In the genomic region with DNA sequence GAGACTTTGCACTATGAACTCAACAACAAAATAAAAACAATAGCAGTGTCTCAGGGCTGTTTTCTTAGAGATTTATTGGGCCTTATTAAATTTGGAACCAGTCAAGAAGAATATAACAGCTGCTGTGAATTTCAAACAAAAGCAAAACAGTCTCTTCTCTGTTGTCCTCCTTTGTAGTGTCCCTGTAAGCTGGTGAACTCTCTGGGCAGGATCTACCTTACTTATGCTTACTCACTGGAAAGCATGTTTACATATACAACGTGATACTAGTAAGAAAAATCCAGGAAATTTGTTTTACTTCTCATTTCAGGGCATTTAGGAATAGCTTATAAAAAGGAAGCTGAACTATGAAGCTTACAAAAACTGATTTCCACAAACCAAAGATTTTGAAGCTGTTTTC, we compare ENCODE assay signal across 23 cellular contexts.
A peak's percentile ranks its signal among the peaks of the same experiment; 100 is the strongest.
DNase-seq lines count a peak whose midpoint lies in the region; ATAC-seq and TF ChIP-seq lines count a peak whose summit lies in the region.
"Had no signal": no experiment of that assay in that cellular context is flagged by ENCODE, and none has a peak within 500 bp of the region (broad histone marks: within the 10 kb centered on the region; RNA-seq: fewer than 3 reads in every experiment).

No MANE protein-coding gene starts in this region.

- BruUV-seq in PC-3 (replicated peaks; lab: Mats Ljungman, UMichigan) (no TSS peak), Calu3 (replicated peaks; lab: Mats Ljungman, UMichigan) (no TSS peak)

- H3K9me3 ChIP-seq in PC-3 (ENCODE audit: low read length), result no peaks in the 10 kb centered on the region
- H3K9me3 ChIP-seq: thoracic aorta had no signal

- no peak overlapping the region; the same call in 1 of the 2 replicates for H3K27ac ChIP-seq in PC-3 (ENCODE audit: low read length)
- H3K27ac ChIP-seq: KMS-11, parathyroid adenoma, spleen, thoracic aorta, WERI-Rb-1 had no signal

- H3K9me2 ChIP-seq in PC-3 (replicated peaks; ENCODE audit: low read length), result no peaks in the 10 kb centered on the region

- H3K4me2 ChIP-seq in PC-3 (ENCODE audit: low read length), result peak overlapping the region; percentile 23; the same call in 1 of the 2 replicates
- H3K4me2 ChIP-seq: KMS-11 had no signal

- H3K79me2 ChIP-seq in PC-3 (ENCODE audit: low read length), result no peaks in the 10 kb centered on the region
- H3K79me2 ChIP-seq: parathyroid adenoma had no signal

- H3K27me3 Mint-ChIP-seq in HFFc6 (ENCODE audit: insufficient read depth) (no peaks in the 10 kb centered on the region), Calu3 (ENCODE audit: unreplicated experiment) (no peaks in the 10 kb centered on the region)
- H3K27me3 Mint-ChIP-seq: activated CD4-positive, alpha-beta memory T cell treated with anti-CD3 and anti-CD28 coated beads, Interleukin-2, amount 10 ng/mL, durations not matched to agents 7 days and 5 days; activated naive CD4-positive, alpha-beta T cell treated with anti-CD3 and anti-CD28 coated beads, Interleukin-2, amount 10 ng/mL, durations not matched to agents 7 days and 5 days; dendritic cell treated with granulocyte-macrophage colony-stimulating factor and Interleukin-4, amounts not matched to agents 40 ng/mL and 50 ng/mL, for 4 days; T-cell had no signal

- CTCF ChIA-PET in PC-3 (lab: Charles Lee) (no interaction called here), Calu3 (lab: Charles Lee) (no interaction called here)

- peaks cover 25% of the 10 kb centered on the region; the same call in 1 of the 2 replicates for H3K9me3 Mint-ChIP-seq in HFFc6
- H3K9me3 Mint-ChIP-seq in Calu3 (ENCODE audit: low read depth, unreplicated experiment), result peaks cover 10% of the 10 kb centered on the region

- no peaks in the 10 kb centered on the region for H4K20me1 ChIP-seq in PC-3 (ENCODE audit: low read length)

- H3K4me1 Mint-ChIP-seq in HFFc6 (ENCODE audit: low read depth) (peaks cover 69% of the 10 kb centered on the region), Calu3 (ENCODE audit: low read depth, unreplicated experiment) (no peaks in the 10 kb centered on the region)
- H3K4me1 Mint-ChIP-seq: activated CD4-positive, alpha-beta memory T cell treated with anti-CD3 and anti-CD28 coated beads, Interleukin-2, amount 10 ng/mL, durations not matched to agents 7 days and 5 days; activated naive CD4-positive, alpha-beta T cell treated with anti-CD3 and anti-CD28 coated beads, Interleukin-2, amount 10 ng/mL, durations not matched to agents 7 days and 5 days; T-cell had no signal

- no peak for DNase-seq in HFFc6
- peak; percentile 51 for DNase-seq in PC-3
- peak; percentile 23 for DNase-seq in fibroblast of pulmonary artery (ENCODE audit: low read depth)
- DNase-seq in retina, result peak; percentile 5
- no peak for DNase-seq in Calu3
- no peak for DNase-seq in NCI-H2171 treated with DMSO at 0.1 percent for 48 hours (lab: John Stamatoyannopoulos, UW)
- no peak for DNase-seq in GF-D8 (lab: John Stamatoyannopoulos, UW)
- DNase-seq: activated CD4-positive, alpha-beta memory T cell treated with anti-CD3 and anti-CD28 coated beads, Interleukin-2, amount 10 ng/mL, durations not matched to agents 7 days and 5 days; activated naive CD4-positive, alpha-beta T cell treated with anti-CD3 and anti-CD28 coated beads, Interleukin-2, amount 10 ng/mL, durations not matched to agents 7 days and 5 days; activated T-cell treated with anti-CD3 and anti-CD28 coated beads, Interleukin-2, amount 50 U/mL, for 1 hour; GDM1; NCI-H1105 treated with DMSO at 0.1 percent for 48 hours; Right ventricle myocardium superior; spleen; T-cell; WERI-Rb-1 had no signal

- H3K36me3 Mint-ChIP-seq in HFFc6 (ENCODE audit: low read depth), result no peaks in the 10 kb centered on the region
- H3K36me3 Mint-ChIP-seq in Calu3 (ENCODE audit: insufficient read depth, unreplicated experiment), result no peaks in the 10 kb centered on the region
- H3K36me3 Mint-ChIP-seq: activated naive CD4-positive, alpha-beta T cell treated with anti-CD3 and anti-CD28 coated beads, Interleukin-2, amount 10 ng/mL, durations not matched to agents 7 days and 5 days; T-cell had no signal

- H3K4me1 ChIP-seq in PC-3 (ENCODE audit: insufficient read depth, low read length), result peaks cover 12% of the 10 kb centered on the region
- H3K4me1 ChIP-seq: parathyroid adenoma had no signal

- no peaks in the 10 kb centered on the region for H3K27me3 ChIP-seq in PC-3 (ENCODE audit: low read length)
- H3K27me3 ChIP-seq: spleen had no signal

- no peak for TF ChIP-seq CTCF in HFFc6 (IDR thresholded peaks at IDR 0.05)
- no peak for TF ChIP-seq CTCF in PC-3 (conservative IDR thresholded peaks at IDR 0.05; ENCODE audit: low read depth, low read length)
- no peak for TF ChIP-seq CTCF in fibroblast of pulmonary artery (IDR thresholded peaks at IDR 0.05; ENCODE audit: low read length, missing control alignments)
- no peak for TF ChIP-seq CTCF in Calu3 (IDR thresholded peaks at IDR 0.05; ENCODE audit: unreplicated experiment)

- H3K9ac ChIP-seq in PC-3 (ENCODE audit: low read length), result no peak overlapping the region
- H3K9ac ChIP-seq: KMS-11, parathyroid adenoma had no signal

- H3K27ac Mint-ChIP-seq in HFFc6, result peak overlapping the region; percentile 64
- H3K27ac Mint-ChIP-seq in Calu3 (ENCODE audit: unreplicated experiment), result no peak overlapping the region
- H3K27ac Mint-ChIP-seq: activated CD4-positive, alpha-beta memory T cell treated with anti-CD3 and anti-CD28 coated beads, Interleukin-2, amount 10 ng/mL, durations not matched to agents 7 days and 5 days; activated naive CD4-positive, alpha-beta T cell treated with anti-CD3 and anti-CD28 coated beads, Interleukin-2, amount 10 ng/mL, durations not matched to agents 7 days and 5 days; dendritic cell treated with granulocyte-macrophage colony-stimulating factor and Interleukin-4, amounts not matched to agents 40 ng/mL and 50 ng/mL, for 4 days; T-cell had no signal

- no peaks in the 10 kb centered on the region for H3K36me3 ChIP-seq in PC-3 (ENCODE audit: low read depth, low read length)
- H3K36me3 ChIP-seq: spleen, thoracic aorta, WERI-Rb-1 had no signal

- H3K4me3 Mint-ChIP-seq in HFFc6, result peak overlapping the region; percentile 43; the same call in 1 of the 2 replicates
- no peak overlapping the region for H3K4me3 Mint-ChIP-seq in Calu3 (ENCODE audit: low read depth, unreplicated experiment)
- H3K4me3 Mint-ChIP-seq: activated CD4-positive, alpha-beta memory T cell treated with anti-CD3 and anti-CD28 coated beads, Interleukin-2, amount 10 ng/mL, durations not matched to agents 7 days and 5 days; activated naive CD4-positive, alpha-beta T cell treated with anti-CD3 and anti-CD28 coated beads, Interleukin-2, amount 10 ng/mL, durations not matched to agents 7 days and 5 days; dendritic cell treated with granulocyte-macrophage colony-stimulating factor and Interleukin-4, amounts not matched to agents 40 ng/mL and 50 ng/mL, for 4 days; T-cell had no signal

- no peak overlapping the region for H3K4me3 ChIP-seq in PC-3 (ENCODE audit: low read length)
- no peak overlapping the region for H3K4me3 ChIP-seq in fibroblast of pulmonary artery (replicated peaks; ENCODE audit: low read depth, low read length)
- H3K4me3 ChIP-seq: GM12878, spleen, thoracic aorta had no signal

- H2AFZ ChIP-seq in PC-3 (ENCODE audit: low read length), result peak overlapping the region; percentile 33
- H2AFZ ChIP-seq: parathyroid adenoma had no signal

- no peaks in the 10 kb centered on the region for H3F3A ChIP-seq in PC-3 (ENCODE audit: low read length, unreplicated experiment)

- POLR2A ChIA-PET in PC-3 (lab: Charles Lee; ENCODE audit: unreplicated experiment), result interaction anchor here (0.7 kb wide), 1 partner anchor 352 kb away, joined by 4 read pairs; no protein-coding TSS in a partner anchor

- intact Hi-C loops in PC-3 (cut with micrococcal nuclease), result loop anchor here (10.0 kb wide), 1 partner anchor 48 kb away; no protein-coding TSS in a partner anchor
- intact Hi-C loops in Calu3 (cut with micrococcal nuclease; ENCODE audit: unreplicated experiment), result no loop called here

- ATAC-seq in PC-3 (peak; percentile 92), GM18519 (IDR thresholded peaks at IDR 0.05; ENCODE audit: low FRiP score, unreplicated experiment) (no peak)
- ATAC-seq: GM12878, HCT116, T-cell had no signal

Comparison
In these comparisons a context has a peak if more than half of its experiments do, and no peak if none do; other contexts are left out.
1. DNase-seq: peak in PC-3 (single experiment), fibroblast of pulmonary artery (single experiment) and retina (single experiment); none in HFFc6 (single experiment), Calu3 (single experiment), NCI-H2171 treated with DMSO at 0.1 percent for 48 hours (single experiment) and GF-D8 (single experiment).